9 cellular contexts compared by ENCODE assay signal in genomic region chr4:185011408-185011807, GRCh38. TPM values are rescaled to one million over a fixed set of nuclear protein-coding genes. Genes with fewer than 3 reads are reported as not detected.
A peak's percentile ranks its signal among the peaks of the same experiment; 100 is the strongest.
DNase-seq lines count a peak whose midpoint lies in the region; ATAC-seq, FAIRE-seq and TF ChIP-seq lines count a peak whose summit lies in the region.
"Had no signal": no experiment of that assay in that cellular context is flagged by ENCODE, and none has a peak within 500 bp of the region (broad histone marks: within the 10 kb centered on the region; RNA-seq: fewer than 3 reads in every experiment).

No MANE protein-coding gene starts in this region.

- H3K9me3 ChIP-seq in GM23248 (ENCODE audit: low read depth) (no peaks in the 10 kb centered on the region), keratinocyte (ENCODE audit: control insufficient read depth, low read depth, low read length) (no peaks in the 10 kb centered on the region), prostate gland (no peaks in the 10 kb centered on the region)

- peak; percentile 61 to 74 (median 68) for TF ChIP-seq CTCF in keratinocyte (optimal IDR thresholded peaks at IDR 0.05 in 1 of 3, IDR thresholded peaks at IDR 0.05 in 1 of 3, conservative IDR thresholded peaks at IDR 0.05 in 1 of 3; ENCODE audit: extremely low read depth in 1 of 3, insufficient read depth in 2 of 3, low read length in 3 of 3)
- TF ChIP-seq CTCF in prostate gland (IDR thresholded peaks at IDR 0.05): peak in 1 of 4 experiments; percentile 28

- intact Hi-C loops in prostate gland (cut with DNase I): no loop called here

- TF ChIP-seq POLR2A in prostate gland (IDR thresholded peaks at IDR 0.05): no peak

- H3K4me1 ChIP-seq in GM23248 (ENCODE audit: insufficient read depth) (no peaks in the 10 kb centered on the region), keratinocyte (ENCODE audit: control insufficient read depth, extremely low read depth, insufficient read depth, low read length) (no peaks in the 10 kb centered on the region), prostate gland (replicated peaks) (no peaks in the 10 kb centered on the region)

- no peaks in the 10 kb centered on the region for H3K9me2 ChIP-seq in GM23248 (ENCODE audit: insufficient read depth)

- 14 to 20% methylated on average over 8 of the region's 8 CpGs for WGBS in GM23248 (ENCODE audit: low coverage in 1 of 2, low lambda C conversion rate in 2 of 2, missing lambda C conversion rate in 2 of 2), 2 experiments
- WGBS in prostate gland: 26% methylated on average over 8 of the region's 8 CpGs

- FAIRE-seq in keratinocyte (lab: Jason Lieb, UNC): no peak

- no peak for ATAC-seq in HG03039 (IDR thresholded peaks at IDR 0.05; ENCODE audit: unreplicated experiment)

- H3K79me2 ChIP-seq in GM23248 (ENCODE audit: insufficient read depth): no peaks in the 10 kb centered on the region
- H3K79me2 ChIP-seq in keratinocyte (ENCODE audit: control insufficient read depth, insufficient read depth, low read length): no peaks in the 10 kb centered on the region

- H3K4me3 ChIP-seq in GM23248: no peak overlapping the region
- H3K4me3 ChIP-seq in keratinocyte (ENCODE audit: control insufficient read depth in 2 of 3, extremely low read depth in 1 of 3, insufficient read depth in 2 of 3, low read depth in 1 of 3, low read length in 3 of 3): no peak overlapping the region
- H3K4me3 ChIP-seq in prostate gland: no peak overlapping the region

- H3K27ac ChIP-seq in GM23248: no peak overlapping the region
- no peak overlapping the region for H3K27ac ChIP-seq in keratinocyte (ENCODE audit: control insufficient read depth, insufficient read depth, low read length)
- no peak overlapping the region for H3K27ac ChIP-seq in caudate nucleus (ENCODE audit: low read depth, low read length)
- H3K27ac ChIP-seq in prostate gland: no peak overlapping the region

- H3K27me3 ChIP-seq in GM23248 (replicated peaks; ENCODE audit: insufficient read depth): peaks cover 54% of the 10 kb centered on the region
- peaks cover 51% of the 10 kb centered on the region for H3K27me3 ChIP-seq in keratinocyte (ENCODE audit: control insufficient read depth, extremely low read depth, insufficient read depth, low read length)
- peaks cover 17% of the 10 kb centered on the region for H3K27me3 ChIP-seq in prostate gland (replicated peaks; ENCODE audit: insufficient read depth)

- no peaks in the 10 kb centered on the region for H3K9me1 ChIP-seq in keratinocyte (ENCODE audit: control insufficient read depth, extremely low read depth, insufficient read depth, low read length)

- H4K20me1 ChIP-seq in GM23248 (ENCODE audit: insufficient read depth): no peaks in the 10 kb centered on the region
- H4K20me1 ChIP-seq in keratinocyte (ENCODE audit: control insufficient read depth, extremely low read depth, insufficient read depth, low read length): peaks cover 2% of the 10 kb centered on the region

- H3K36me3 ChIP-seq in GM23248 (ENCODE audit: low read depth) (no peaks in the 10 kb centered on the region), keratinocyte (ENCODE audit: control insufficient read depth in 2 of 2, extremely low read depth in 1 of 2, insufficient read depth in 2 of 2, low read length in 2 of 2) (no peaks in the 10 kb centered on the region), prostate gland (no peaks in the 10 kb centered on the region)

- DNase-seq in CD1c-positive myeloid dendritic cell (ENCODE audit: extremely low spot score) (peak; percentile 21), GM23248 (peak; percentile 24), SW480 (ENCODE audit: low spot score) (peak; percentile 13), keratinocyte (ENCODE audit: low read depth, low spot score) (no peak), caudate nucleus (lab: John Stamatoyannopoulos, UW) (no peak), prostate gland (ENCODE audit: low spot score) (no peak), NCI-H69 (lab: John Stamatoyannopoulos, UW) (no peak)

- no peak overlapping the region for H3K9ac ChIP-seq in GM23248
- no peak overlapping the region for H3K9ac ChIP-seq in keratinocyte (ENCODE audit: control insufficient read depth, extremely low read depth, insufficient read depth, low read length)

- dilution Hi-C loops in keratinocyte (cut with MboI; ENCODE audit: extremely low pct_ligation_motif_present, low sequenced_read_pairs): no loop called here

- H2AFZ ChIP-seq in GM23248 (no peak overlapping the region), keratinocyte (ENCODE audit: control insufficient read depth, low read length) (no peak overlapping the region)

- no peaks in the 10 kb centered on the region for H3F3A ChIP-seq in GM23248 (ENCODE audit: insufficient read depth)

- in situ Hi-C loops in GM23248 (cut with MboI): no loop called here

- H3K4me2 ChIP-seq in GM23248 (ENCODE audit: unreplicated experiment) (no peak overlapping the region), keratinocyte (ENCODE audit: control insufficient read depth, extremely low read depth, insufficient read depth, low read depth, low read length) (no peak overlapping the region)

RNA-seq across cellular contexts. Expression of gene HELT, which starts 6.9 kb away (rescaled TPM):
- total RNA-seq in GM23248 (2014; rRNA removed; shearing (Covaris generic)): not detected in 2 replicates
- polyA plus RNA-seq in GM23248 (2016; fragmentation: Nextera tagmentation; extraction: Ambion mirVana): not detected in 2 replicates
- polyA plus RNA-seq in keratinocyte: not detected in 3 replicates
- not detected for polyA plus RNA-seq in keratinocyte (2011; ENCODE audit: low read depth)
- not detected in 2 replicates for polyA plus RNA-seq in keratinocyte (2011; cell fraction: cytosol; rRNA removed)
- not detected in 2 replicates for polyA plus RNA-seq in keratinocyte (2011; cell fraction: nucleus; rRNA removed)
- polyA plus RNA-seq in keratinocyte (2012; ENCODE audit: low replicate concordance): not detected in 2 replicates
- not detected in 3 replicates for polyA minus RNA-seq in keratinocyte
- polyA minus RNA-seq in keratinocyte (2011; cell fraction: cytosol; rRNA and poly(A)+ RNA removed): not detected
- polyA minus RNA-seq in keratinocyte (2011; cell fraction: nucleus; rRNA and poly(A)+ RNA removed): not detected in 2 replicates
- total RNA-seq in prostate gland: not detected
- total RNA-seq: omental fat pad had no signal

Comparison
In these comparisons a context has a peak if more than half of its experiments do, and no peak if none do; other contexts are left out.
1. DNase-seq: peak in CD1c-positive myeloid dendritic cell (single experiment), GM23248 (single experiment) and SW480 (single experiment); none in keratinocyte (single experiment), caudate nucleus (0 of 61), prostate gland (single experiment) and NCI-H69 (single experiment).